ENCODE assay signal across 8 cellular contexts in genomic region chr4:48779998-48780866, GRCh38. TPM values are rescaled to one million over a fixed set of nuclear protein-coding genes. Genes with fewer than 3 reads are reported as not detected.
DNase-seq lines count a peak whose midpoint lies in the region; ATAC-seq and TF ChIP-seq lines count a peak whose summit lies in the region.

Gene FRYL (minus strand): TSS chr4:48780279. CDS start chr4:48634410, 145,869 bp downstream.

- H3K27ac ChIP-seq in thyroid gland: peak within 1 kb of the TSS; percentile 69 to 95 (median 93)

- H3K9me3 Mint-ChIP-seq in osteocyte (ENCODE audit: unreplicated experiment): no peaks in the 10 kb centered on the region

- peak within 1 kb of the TSS; percentile 98 for H3K27ac Mint-ChIP-seq in osteocyte (ENCODE audit: unreplicated experiment)

- H3K4me3 Mint-ChIP-seq in osteocyte (ENCODE audit: unreplicated experiment): peak within 1 kb of the TSS; percentile 94

- peak; percentile 83 for ATAC-seq in HG02759 (IDR thresholded peaks at IDR 0.05; ENCODE audit: unreplicated experiment)

- no peaks in the 10 kb centered on the region for H3K36me3 Mint-ChIP-seq in osteocyte (ENCODE audit: unreplicated experiment)

- no peaks in the 10 kb centered on the region for H3K27me3 ChIP-seq in thyroid gland

- H3K4me1 ChIP-seq in thyroid gland: peaks cover 12 to 22% of the 10 kb centered on the region in 2 donors

- H3K4me3 ChIP-seq in GM12864 (ENCODE audit: low read depth, low read length) (peak within 1 kb of the TSS; percentile 90), thyroid gland (replicated peaks in 1 of 3) (peak within 1 kb of the TSS; percentile 76 to 92 (median 92))

- peak in 1 of 2 donors; percentile 80 for TF ChIP-seq POLR2A in thyroid gland (IDR thresholded peaks at IDR 0.05)

- H3K36me3 ChIP-seq in thyroid gland: no peaks in the 10 kb centered on the region

- DNase-seq in GM12864 (ENCODE audit: low read depth): peak; percentile 98
- peak; percentile 99 to 100 (median 99) for DNase-seq in NCI-H1417 (lab: John Stamatoyannopoulos, UW)
- peak; percentile 99 to 100 for DNase-seq in SW 1271 (lab: John Stamatoyannopoulos, UW)
- DNase-seq in activated naive CD8-positive, alpha-beta T cell treated with anti-CD3 and anti-CD28 coated beads, Interleukin-2, amount 50 U/mL, for 16 hours (ENCODE audit: low read depth, low spot score): peak; percentile 96
- peak; percentile 99 to 100 (median 100) for DNase-seq in head of caudate nucleus
- DNase-seq in osteocyte (ENCODE audit: extremely low spot score, unreplicated experiment): peak; percentile 99
- peak; percentile 100 for DNase-seq in thyroid gland

- TF ChIP-seq CTCF in GM12864 (IDR thresholded peaks at IDR 0.05; ENCODE audit: low read depth, low read length, missing control alignments) (no peak), osteocyte (IDR thresholded peaks at IDR 0.05) (no peak), thyroid gland (IDR thresholded peaks at IDR 0.05) (no peak)

- peaks cover 36% of the 10 kb centered on the region for H3K4me1 Mint-ChIP-seq in osteocyte (ENCODE audit: unreplicated experiment)

- no peaks in the 10 kb centered on the region for H3K9me3 ChIP-seq in thyroid gland

- intact Hi-C loops in head of caudate nucleus (cut with DNase I): loop anchor here (2.0 to 10.0 kb wide), 3 partner anchors 52 to 201 kb away; partner anchors contain the start of gene OCIAD1
- intact Hi-C loops in thyroid gland (cut with DNase I): loop anchor here (2.0 kb wide), 1 partner anchor 49 kb away; no protein-coding TSS in a partner anchor

- 1% methylated on average over 48 to 49 of the region's 51 CpGs for WGBS in thyroid gland, 2 donors

- no peaks in the 10 kb centered on the region for H3K27me3 Mint-ChIP-seq in osteocyte (ENCODE audit: unreplicated experiment)

RNA-seq across cellular contexts. Expression of gene FRYL, which starts in this region (rescaled TPM):
- total RNA-seq in osteocyte (54.8 and 61.9 TPM in 2 replicates), thyroid gland (10 to 100 TPM; 48.7 to 90.4 (median 67.8) TPM)

Comparison
In these comparisons a context has a peak if more than half of its experiments do, and no peak if none do; other contexts are left out.
1. Peak in every context shown above with its lines: DNase-seq, ATAC-seq, H3K4me3 ChIP-seq and H3K27ac ChIP-seq.